In genomic region chr6:160534050-160534696, GRCh38 we compare ENCODE assay signal across 8 cellular contexts.
DNase-seq lines count a peak whose midpoint lies in the region; ATAC-seq and TF ChIP-seq lines count a peak whose summit lies in the region.

No MANE protein-coding gene starts in this region.

- H3K36me3 Mint-ChIP-seq in type B pancreatic cell: no peaks in the 10 kb centered on the region

- H3K4me2 ChIP-seq in parathyroid adenoma (ENCODE audit: low read length): no peak overlapping the region

- TF ChIP-seq EP300 in gastroesophageal sphincter (IDR thresholded peaks at IDR 0.05): no peak

- no peaks in the 10 kb centered on the region for H3K27me3 ChIP-seq in Panc1 (ENCODE audit: control insufficient read depth, insufficient read depth, low read length)
- no peaks in the 10 kb centered on the region for H3K27me3 ChIP-seq in gastroesophageal sphincter
- H3K27me3 ChIP-seq in parathyroid adenoma (ENCODE audit: control insufficient read depth, insufficient read depth, low read length): no peaks in the 10 kb centered on the region

- intact Hi-C loops in Panc1 (cut with micrococcal nuclease; ENCODE audit: unreplicated experiment): no loop called here

- H3K27ac ChIP-seq in Panc1 (ENCODE audit: low read length) (no peak overlapping the region), gastroesophageal sphincter (no peak overlapping the region), parathyroid adenoma (no peak overlapping the region)

- peaks cover 15% of the 10 kb centered on the region for H3K27me3 Mint-ChIP-seq in type B pancreatic cell

- WGBS in gastroesophageal sphincter (ENCODE audit: low coverage in 1 of 2), 2 donors: 0 to 10% methylated on average over 1 to 5 of the region's 9 CpGs

- H3K79me2 ChIP-seq in parathyroid adenoma: no peaks in the 10 kb centered on the region

- CTCF ChIA-PET in Panc1 (lab: Charles Lee): interaction anchor here (0.5 to 0.8 kb wide), 4 partner anchors 12 to 1944 kb away, joined by 3 to 6 read pairs (median 4); no protein-coding TSS in a partner anchor

- no peaks in the 10 kb centered on the region for H3K36me3 ChIP-seq in Panc1 (ENCODE audit: control insufficient read depth, insufficient read depth, low read length)
- no peaks in the 10 kb centered on the region for H3K36me3 ChIP-seq in gastroesophageal sphincter
- no peaks in the 10 kb centered on the region for H3K36me3 ChIP-seq in parathyroid adenoma (ENCODE audit: control insufficient read depth, insufficient read depth, low read length)

- DNase-seq in AG09319 (ENCODE audit: extremely low read depth, low read depth): peak; percentile 14
- no peak for DNase-seq in Panc1 (ENCODE audit: low read depth, low spot score)
- peak; percentile 43 for DNase-seq in activated T-helper 9 cell treated with anti-CD3 and anti-CD28 coated beads, Interleukin-2, amount 50 U/mL, for 16 hours (ENCODE audit: low read depth)
- peak; percentile 74 for DNase-seq in type B pancreatic cell (ENCODE audit: extremely low spot score, unreplicated experiment)

- POLR2A ChIA-PET in Panc1 (lab: Charles Lee): no interaction called here

- H3K9me3 ChIP-seq in Panc1 (ENCODE audit: control insufficient read depth, insufficient read depth, low read depth, low read length) (no peaks in the 10 kb centered on the region), gastroesophageal sphincter (no peaks in the 10 kb centered on the region), parathyroid adenoma (ENCODE audit: control insufficient read depth, low read length) (no peaks in the 10 kb centered on the region)

- ATAC-seq in GM18867 (IDR thresholded peaks at IDR 0.05; ENCODE audit: unreplicated experiment) (peak; percentile 91), HG03135 (IDR thresholded peaks at IDR 0.05; ENCODE audit: unreplicated experiment) (peak; percentile 80), Panc1 (peak; percentile 83), gastroesophageal sphincter (peak; percentile 74)

- H3K4me3 ChIP-seq in Panc1 (ENCODE audit: low read depth in 2 of 2, low read length in 2 of 2): peak overlapping the region in 1 of 2 experiments; percentile 28; a peak in 1 of 4 replicates
- no peak overlapping the region for H3K4me3 ChIP-seq in gastroesophageal sphincter
- H3K4me3 ChIP-seq in parathyroid adenoma (ENCODE audit: low read depth, low read length): no peak overlapping the region

- peak; percentile 94 for TF ChIP-seq CTCF in AG09319 (IDR thresholded peaks at IDR 0.05; ENCODE audit: low read depth, low read length)
- TF ChIP-seq CTCF in Panc1 (IDR thresholded peaks at IDR 0.05): peak; percentile 89
- TF ChIP-seq CTCF in gastroesophageal sphincter (IDR thresholded peaks at IDR 0.05): peak; percentile 75 to 96 (median 89)
- TF ChIP-seq CTCF in parathyroid adenoma (IDR thresholded peaks at IDR 0.05): peak; percentile 97
- TF ChIP-seq CTCF in type B pancreatic cell (conservative IDR thresholded peaks at IDR 0.05): peak; percentile 95

- in situ Hi-C loops in Panc1 (cut with HindIII; ENCODE audit: low pct_unique_long_range_greater_than_20kb, low sequenced_read_pairs): no loop called here

- H3K4me1 ChIP-seq in Panc1 (ENCODE audit: control insufficient read depth, insufficient read depth, low read length) (no peaks in the 10 kb centered on the region), gastroesophageal sphincter (peaks cover 0 to 7% (median 3%) of the 10 kb centered on the region in 3 donors), parathyroid adenoma (no peaks in the 10 kb centered on the region)

- peak overlapping the region; percentile 40 for H2AFZ ChIP-seq in parathyroid adenoma

- no peak overlapping the region for H3K27ac Mint-ChIP-seq in type B pancreatic cell

- no TSS peak for BruUV-seq in Panc1 (replicated peaks; lab: Mats Ljungman, UMichigan)

- H3K4me1 Mint-ChIP-seq in type B pancreatic cell (ENCODE audit: unreplicated experiment): no peaks in the 10 kb centered on the region

- H3K9ac ChIP-seq in parathyroid adenoma: no peak overlapping the region

- TF ChIP-seq POLR2A in gastroesophageal sphincter (IDR thresholded peaks at IDR 0.05): no peak

- no peaks in the 10 kb centered on the region for H3K9me3 Mint-ChIP-seq in type B pancreatic cell

- no peak overlapping the region for H3K4me3 Mint-ChIP-seq in type B pancreatic cell
